Comparison of ENCODE assay signal across 29 cellular contexts in the genomic region with DNA sequence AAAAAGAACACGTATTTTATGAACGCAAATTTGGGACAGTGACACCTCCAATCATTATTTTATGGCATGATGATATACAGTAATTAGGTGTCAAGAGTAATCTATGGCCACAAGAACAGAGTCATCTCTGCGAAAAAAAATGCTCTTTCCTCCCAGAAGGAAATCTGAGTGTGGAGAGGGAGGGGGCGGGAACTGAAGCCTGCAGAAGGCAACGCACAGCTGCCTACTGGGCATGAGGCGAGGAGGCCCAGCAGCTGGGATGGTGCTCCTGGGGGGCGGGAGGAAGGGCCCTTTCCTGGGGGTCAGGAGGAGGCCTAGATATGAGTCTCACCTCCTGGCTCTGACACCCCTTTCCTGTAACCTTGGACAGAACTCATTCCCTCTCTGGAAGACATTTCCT.
"Had no signal": no experiment of that assay in that cellular context is flagged by ENCODE, and none has a peak within 500 bp of the region (broad histone marks: within the 10 kb centered on the region; RNA-seq: fewer than 3 reads in every experiment).

No MANE protein-coding gene starts in this region.

- H3K9me3 ChIP-seq: adrenal gland, SJSA1 had no signal

- H3K27ac ChIP-seq: adrenal gland, brain microvascular endothelial cell, SJSA1, VCaP had no signal

- H3K36me3 ChIP-seq: adrenal gland, brain microvascular endothelial cell, SJSA1 had no signal

- DNase-seq: activated B cell treated with CpG ODN at 0.5 μM for 24 hours; activated CD4-positive, alpha-beta memory T cell treated with anti-CD3 and anti-CD28 coated beads for 36 hours; activated CD4-positive, alpha-beta T cell treated with anti-CD3 and anti-CD28 coated beads for 4 hours; activated CD4-positive, alpha-beta T cell treated with anti-CD3 and anti-CD28 coated beads, Interleukin-2, amount 50 U/mL, for 1 hour; activated CD4-positive, CD25-positive, alpha-beta regulatory T cell treated with anti-CD3 and anti-CD28 coated beads, Interleukin-2, amount 50 U/mL, for 72 hours; activated CD8-positive, alpha-beta memory T cell treated with anti-CD3 and anti-CD28 coated beads, Interleukin-2, amount 10 ng/mL, durations not matched to agents 7 days and 5 days; activated effector memory CD4-positive, alpha-beta T cell treated with anti-CD3 and anti-CD28 coated beads, Interleukin-2, amount 50 U/mL, for 16 hours; activated naive CD4-positive, alpha-beta T cell treated with Interleukin-2 at 50 U/mL for 16 hours; activated T-cell treated with anti-CD3 and anti-CD28 coated beads, Interleukin-2, amount 50 U/mL, for 1 hour; activated T-cell treated with anti-CD3 and anti-CD28 coated beads, Interleukin-2, amount 50 U/mL, for 72 hours; adrenal gland; brain microvascular endothelial cell; central memory CD4-positive, alpha-beta T cell; NCI-H1436; NCI-H1694; NCI-H1930; NCI-H2081 treated with DMSO at 0.1 percent for 48 hours; NCI-H2171; NCI-H226; NCI-H446 treated with DMSO at 0.1 percent for 48 hours; RPMI8226; SHP77 treated with DMSO at 0.1 percent for 48 hours; SW 1271; T-helper 1 cell; T-helper 2 cell; T-helper 9 cell had no signal

- H3K27me3 ChIP-seq: adrenal gland had no signal

- H3K4me3 ChIP-seq: adrenal gland, K562, SJSA1 had no signal
